ENCODE assay signal across 8 cellular contexts in genomic region chr3:81302045-81302444, GRCh38.
DNase-seq lines count a peak whose midpoint lies in the region; ATAC-seq and TF ChIP-seq lines count a peak whose summit lies in the region.

No MANE protein-coding gene starts in this region.

- no peak overlapping the region for H3K4me3 ChIP-seq in RWPE2 (ENCODE audit: severe bottlenecking)

- TF ChIP-seq CTCF in RWPE2 (IDR thresholded peaks at IDR 0.05; ENCODE audit: poor library complexity, severe bottlenecking), result peak; percentile 89
- TF ChIP-seq CTCF in nephron (IDR thresholded peaks at IDR 0.05; ENCODE audit: unreplicated experiment in 3 of 3), result peak; percentile 56 to 72 (median 60)

- ATAC-seq in GM21447 (IDR thresholded peaks at IDR 0.05; ENCODE audit: unreplicated experiment) (peak; percentile 81), RWPE2 (ENCODE audit: low read depth) (peak; percentile 50; the same call in 1 of the 3 replicates), esophagus mucosa (peak; percentile 57)

- H3K27ac Mint-ChIP-seq in activated CD4-positive, alpha-beta T cell treated with anti-CD3 and anti-CD28 coated beads, Interleukin-2, amount 10 ng/mL, durations not matched to agents 24 days and 14 days, result no peak overlapping the region
- no peak overlapping the region for H3K27ac Mint-ChIP-seq in nephron

- no peaks in the 10 kb centered on the region for H3K36me3 ChIP-seq in RWPE2 (ENCODE audit: low read depth)

- no peaks in the 10 kb centered on the region for H3K27me3 Mint-ChIP-seq in activated CD4-positive, alpha-beta T cell treated with anti-CD3 and anti-CD28 coated beads, Interleukin-2, amount 10 ng/mL, durations not matched to agents 24 days and 14 days
- no peaks in the 10 kb centered on the region for H3K27me3 Mint-ChIP-seq in nephron (ENCODE audit: low read depth)

- H3K36me3 Mint-ChIP-seq in activated CD4-positive, alpha-beta T cell treated with anti-CD3 and anti-CD28 coated beads, Interleukin-2, amount 10 ng/mL, durations not matched to agents 24 days and 14 days (ENCODE audit: low read depth), result no peaks in the 10 kb centered on the region
- H3K36me3 Mint-ChIP-seq in nephron (ENCODE audit: low read depth), result no peaks in the 10 kb centered on the region

- no peaks in the 10 kb centered on the region for H3K27me3 ChIP-seq in RWPE2 (ENCODE audit: insufficient read depth, poor library complexity, severe bottlenecking)

- DNase-seq in activated CD4-positive, alpha-beta T cell treated with anti-CD3 and anti-CD28 coated beads, Interleukin-2, amount 10 ng/mL, durations not matched to agents 24 days and 14 days, result peak; percentile 65
- DNase-seq in activated CD4-positive, alpha-beta T cell treated with anti-CD3 and anti-CD28 coated beads, Interleukin-2, amount 50 U/mL, for 1 hour, result no peak
- DNase-seq in HT-29 (ENCODE audit: low spot score) (peak; percentile 8), RWPE2 (ENCODE audit: low spot score) (no peak), OCI-M2 (lab: John Stamatoyannopoulos, UW; ENCODE audit: unreplicated experiment) (no peak)

- intact Hi-C loops in activated CD4-positive, alpha-beta T cell treated with anti-CD3 and anti-CD28 coated beads, Interleukin-2, amount 10 ng/mL, durations not matched to agents 24 days and 14 days (cut with micrococcal nuclease), result no loop called here

- no peaks in the 10 kb centered on the region for H3K4me1 Mint-ChIP-seq in activated CD4-positive, alpha-beta T cell treated with anti-CD3 and anti-CD28 coated beads, Interleukin-2, amount 10 ng/mL, durations not matched to agents 24 days and 14 days
- H3K4me1 Mint-ChIP-seq in nephron, result no peaks in the 10 kb centered on the region

- H3K27ac ChIP-seq in RWPE2 (ENCODE audit: poor library complexity, severe bottlenecking), result no peak overlapping the region

- no peak overlapping the region for H3K4me3 Mint-ChIP-seq in activated CD4-positive, alpha-beta T cell treated with anti-CD3 and anti-CD28 coated beads, Interleukin-2, amount 10 ng/mL, durations not matched to agents 24 days and 14 days
- H3K4me3 Mint-ChIP-seq in nephron, result no peak overlapping the region

- H3K4me1 ChIP-seq in RWPE2 (ENCODE audit: insufficient read depth, poor library complexity, severe bottlenecking), result no peaks in the 10 kb centered on the region

- no peaks in the 10 kb centered on the region for H3K9me3 ChIP-seq in RWPE2 (ENCODE audit: severe bottlenecking)

- no peaks in the 10 kb centered on the region for H3K9me3 Mint-ChIP-seq in activated CD4-positive, alpha-beta T cell treated with anti-CD3 and anti-CD28 coated beads, Interleukin-2, amount 10 ng/mL, durations not matched to agents 24 days and 14 days
- no peaks in the 10 kb centered on the region for H3K9me3 Mint-ChIP-seq in nephron

Comparison
In these comparisons a context has a peak if more than half of its experiments do, and no peak if none do; other contexts are left out.
1. DNase-seq: peak in activated CD4-positive, alpha-beta T cell treated with anti-CD3 and anti-CD28 coated beads, Interleukin-2, amount 10 ng/mL, durations not matched to agents 24 days and 14 days (single experiment) and HT-29 (single experiment); none in activated CD4-positive, alpha-beta T cell treated with anti-CD3 and anti-CD28 coated beads, Interleukin-2, amount 50 U/mL, for 1 hour (single experiment), RWPE2 (single experiment) and OCI-M2 (single experiment).
2. Peak in every context shown above with its lines, with median percentiles within 50 percentile points of each other: ATAC-seq.